9 cellular contexts compared by ENCODE assay signal in genomic region chr9:71793386-71794105, GRCh38. TPM values are rescaled to one million over a fixed set of nuclear protein-coding genes. Genes with fewer than 3 reads are reported as not detected.
DNase-seq lines count a peak whose midpoint lies in the region; ATAC-seq and TF ChIP-seq lines count a peak whose summit lies in the region.
"Had no signal": no experiment of that assay in that cellular context is flagged by ENCODE, and none has a peak within 500 bp of the region (broad histone marks: within the 10 kb centered on the region; RNA-seq: fewer than 3 reads in every experiment).

No MANE protein-coding gene starts in this region.

- H3K27ac Mint-ChIP-seq in activated naive CD8-positive, alpha-beta T cell, result peak overlapping the region; percentile 95
- no peak overlapping the region for H3K27ac Mint-ChIP-seq in activated naive CD8-positive, alpha-beta T cell treated with anti-CD3 and anti-CD28 coated beads, Interleukin-2, amount 50 U/mL, for 24 hours
- H3K27ac Mint-ChIP-seq in IgD-negative memory B cell, result peak overlapping the region; percentile 31 to 68 (median 31)

- H3K9me3 Mint-ChIP-seq in activated naive CD8-positive, alpha-beta T cell (ENCODE audit: low read depth), result no peaks in the 10 kb centered on the region
- H3K9me3 Mint-ChIP-seq in activated naive CD8-positive, alpha-beta T cell treated with anti-CD3 and anti-CD28 coated beads, Interleukin-2, amount 50 U/mL, for 24 hours, result peaks cover 5% of the 10 kb centered on the region
- H3K9me3 Mint-ChIP-seq in IgD-negative memory B cell, result peaks cover 0 to 4% (median 0%) of the 10 kb centered on the region in 3 donors

- 100% methylated on average over 2 of the region's 2 CpGs for WGBS in thymus
- 100% methylated on average over 2 of the region's 2 CpGs for WGBS in mammary epithelial cell (ENCODE audit: low coverage, missing lambda C conversion rate)

- no peak overlapping the region for H3K4me2 ChIP-seq in mammary epithelial cell (ENCODE audit: insufficient read depth, low read depth, low read length)
- H3K4me2 ChIP-seq: KMS-11 had no signal

- no peaks in the 10 kb centered on the region for H3K9me3 ChIP-seq in thymus (ENCODE audit: control insufficient read depth)
- no peaks in the 10 kb centered on the region for H3K9me3 ChIP-seq in mammary epithelial cell (replicated peaks; ENCODE audit: insufficient read depth, low read length)

- CTCF ChIA-PET in mammary epithelial cell (lab: Charles Lee; ENCODE audit: low non-redundant PET), result no interaction called here

- no TSS peak for BruUV-seq in mammary epithelial cell (replicated peaks; lab: Mats Ljungman, UMichigan)

- peak overlapping the region; percentile 59 for H3K4me3 Mint-ChIP-seq in activated naive CD8-positive, alpha-beta T cell
- H3K4me3 Mint-ChIP-seq in activated naive CD8-positive, alpha-beta T cell treated with anti-CD3 and anti-CD28 coated beads, Interleukin-2, amount 50 U/mL, for 24 hours, result no peak overlapping the region
- H3K4me3 Mint-ChIP-seq in IgD-negative memory B cell, result peak overlapping the region in 3 of 4 donors; percentile 7 to 73 (median 72)

- H3K27me3 ChIP-seq in thymus (ENCODE audit: control insufficient read depth, insufficient read depth) (no peaks in the 10 kb centered on the region), mammary epithelial cell (ENCODE audit: insufficient read depth, low read length) (no peaks in the 10 kb centered on the region)

- intact Hi-C loops in mammary epithelial cell (cut with micrococcal nuclease), result no loop called here

- H3K36me3 ChIP-seq in thymus (ENCODE audit: control insufficient read depth, insufficient read depth) (no peaks in the 10 kb centered on the region), mammary epithelial cell (ENCODE audit: insufficient read depth, low read length) (no peaks in the 10 kb centered on the region)

- no peaks in the 10 kb centered on the region for H3K36me3 Mint-ChIP-seq in activated naive CD8-positive, alpha-beta T cell
- H3K36me3 Mint-ChIP-seq in activated naive CD8-positive, alpha-beta T cell treated with anti-CD3 and anti-CD28 coated beads, Interleukin-2, amount 50 U/mL, for 24 hours (ENCODE audit: low read depth), result peaks cover 2% of the 10 kb centered on the region
- peaks cover 3% of the 10 kb centered on the region for H3K36me3 Mint-ChIP-seq in IgD-negative memory B cell

- H3K4me1 Mint-ChIP-seq in activated naive CD8-positive, alpha-beta T cell (ENCODE audit: low read depth), result peaks cover 69% of the 10 kb centered on the region
- peaks cover 57% of the 10 kb centered on the region for H3K4me1 Mint-ChIP-seq in activated naive CD8-positive, alpha-beta T cell treated with anti-CD3 and anti-CD28 coated beads, Interleukin-2, amount 50 U/mL, for 24 hours
- H3K4me1 Mint-ChIP-seq in IgD-negative memory B cell, result peaks cover 45 to 54% (median 46%) of the 10 kb centered on the region in 3 donors

- H3K27ac ChIP-seq in thymus (ENCODE audit: low read depth) (peak overlapping the region; percentile 90), mammary epithelial cell (ENCODE audit: insufficient read depth, low read depth, low read length) (no peak overlapping the region)
- H3K27ac ChIP-seq: KMS-11 had no signal

- H3K4me1 ChIP-seq in thymus (ENCODE audit: control insufficient read depth, insufficient read depth, low read length) (peaks cover 17% of the 10 kb centered on the region), mammary epithelial cell (ENCODE audit: insufficient read depth, low read length) (no peaks in the 10 kb centered on the region)

- DNase-seq in activated naive CD8-positive, alpha-beta T cell treated with anti-CD3 and anti-CD28 coated beads, Interleukin-2, amount 50 U/mL, for 24 hours, result no peak
- DNase-seq in fibroblast of gingiva (ENCODE audit: low read depth), result peak; percentile 20
- DNase-seq in mammary epithelial cell, result no peak

- H4K20me1 ChIP-seq in mammary epithelial cell (ENCODE audit: insufficient read depth, low read length), result no peaks in the 10 kb centered on the region

- H3K27me3 Mint-ChIP-seq in activated naive CD8-positive, alpha-beta T cell, result no peaks in the 10 kb centered on the region
- H3K27me3 Mint-ChIP-seq in activated naive CD8-positive, alpha-beta T cell treated with anti-CD3 and anti-CD28 coated beads, Interleukin-2, amount 50 U/mL, for 24 hours, result no peaks in the 10 kb centered on the region
- peaks cover 1% of the 10 kb centered on the region for H3K27me3 Mint-ChIP-seq in IgD-negative memory B cell

- no peak overlapping the region for H2AFZ ChIP-seq in mammary epithelial cell (ENCODE audit: low read depth, low read length)

- ATAC-seq in activated naive CD8-positive, alpha-beta T cell treated with anti-CD3 and anti-CD28 coated beads, Interleukin-2, amount 50 U/mL, for 24 hours, result no peak
- ATAC-seq in HG02623 (IDR thresholded peaks at IDR 0.05; ENCODE audit: unreplicated experiment) (no peak), HG02885 (IDR thresholded peaks at IDR 0.05; ENCODE audit: poor library complexity, unreplicated experiment) (no peak)

- in situ Hi-C loops in mammary epithelial cell (cut with MboI; ENCODE audit: low sequenced_read_pairs in 2 of 2), result no loop called here

- H3K4me3 ChIP-seq in thymus (ENCODE audit: low read length), result no peak overlapping the region
- no peak overlapping the region for H3K4me3 ChIP-seq in mammary epithelial cell (replicated peaks in 1 of 3; ENCODE audit: insufficient read depth in 1 of 3, low read depth in 2 of 3, low read length in 3 of 3)

- dilution Hi-C loops in mammary epithelial cell (cut with HindIII; ENCODE audit: low sequenced_read_pairs), result no loop called here

- no peaks in the 10 kb centered on the region for H3K79me2 ChIP-seq in mammary epithelial cell (ENCODE audit: insufficient read depth, low read length)

- H3K9ac ChIP-seq in mammary epithelial cell (ENCODE audit: insufficient read depth, low read length), result no peak overlapping the region
- H3K9ac ChIP-seq: KMS-11 had no signal

- no peak for TF ChIP-seq CTCF in mammary epithelial cell (conservative IDR thresholded peaks at IDR 0.05 in 1 of 2, IDR thresholded peaks at IDR 0.05 in 1 of 2; ENCODE audit: extremely low read depth in 1 of 2, insufficient read depth in 1 of 2, low read depth in 1 of 2, low read length in 2 of 2)

RNA-seq across cellular contexts. Expression of gene CEMIP2, which starts 25.2 kb away (rescaled TPM):
- polyA plus RNA-seq in IgD-negative memory B cell (7.3 TPM), thymus (48.3 TPM), mammary epithelial cell (110 TPM)
- total RNA-seq in mammary epithelial cell, result 100 to 1,000 TPM in 1 of 2 donors, 10 to 100 TPM in 1; 76.4 to 398 TPM
- 139 TPM for polyA minus RNA-seq in mammary epithelial cell
